In genomic region chr1:211830330-211831142, GRCh38 we compare ENCODE assay signal across 8 cellular contexts. TPM values are rescaled to one million over a fixed set of nuclear protein-coding genes. Genes with fewer than 3 reads are reported as not detected.
A peak's percentile ranks its signal among the peaks of the same experiment; 100 is the strongest.
DNase-seq lines count a peak whose midpoint lies in the region; ATAC-seq, FAIRE-seq and TF ChIP-seq lines count a peak whose summit lies in the region.

TSS of gene LPGAT1 (minus strand) at chr1:211830763. CDS start at chr1:211829296, 1,467 bp downstream.

- peak within 1 kb of the TSS; percentile 80 for H3K4me2 ChIP-seq in A549

- no peak for TF ChIP-seq EP300 in A549 (IDR thresholded peaks at IDR 0.05)

- peak; percentile 76 to 77 for DNase-seq in A549 (ENCODE audit: low read depth in 1 of 2, low spot score in 1 of 2)
- peak; percentile 87 for DNase-seq in NCI-H2227 (lab: John Stamatoyannopoulos, UW; ENCODE audit: unreplicated experiment)
- peak; percentile 50 to 58 for DNase-seq in activated CD4-positive, alpha-beta T cell treated with anti-CD3 and anti-CD28 coated beads for 24 hours (ENCODE audit: low read depth in 2 of 2)
- DNase-seq in chondrocyte (ENCODE audit: low spot score), result peak; percentile 89
- DNase-seq in kidney tubule cell (ENCODE audit: low spot score), result peak; percentile 77
- peak; percentile 57 to 71 for DNase-seq in stimulated activated CD4-positive, alpha-beta T cell treated with anti-CD3 and anti-CD28 coated beads, Interleukin-1b, Interleukin-23, amount 100 ng/mL, for 4 hours (ENCODE audit: low read depth in 2 of 2)

- no peaks in the 10 kb centered on the region for H3K9me3 Mint-ChIP-seq in chondrocyte (ENCODE audit: low read depth)

- POLR2A ChIA-PET in A549 (lab: Yijun Ruan, JAX), result interaction anchor here (1.6 kb wide), 2 partner anchors 90 to 114 kb away, joined by 8 to 10 read pairs; no protein-coding TSS in a partner anchor

- no peaks in the 10 kb centered on the region for H3K27me3 Mint-ChIP-seq in chondrocyte (ENCODE audit: low read depth)

- H3K27ac ChIP-seq in A549, result peak within 1 kb of the TSS; percentile 97 to 99

- no peaks in the 10 kb centered on the region for H3K9me3 ChIP-seq in A549

- no peaks in the 10 kb centered on the region for H3K36me3 Mint-ChIP-seq in chondrocyte (ENCODE audit: low read depth)

- FAIRE-seq in A549 (lab: Jason Lieb, UNC), result no peak

- TF ChIP-seq CTCF in A549 (IDR thresholded peaks at IDR 0.05) (peak; percentile 83), chondrocyte (IDR thresholded peaks at IDR 0.05) (peak; percentile 84)

- peak within 1 kb of the TSS; percentile 93 for H3K27ac Mint-ChIP-seq in chondrocyte (ENCODE audit: unreplicated experiment)

- H3K4me3 ChIP-seq in A549, result peak within 1 kb of the TSS; percentile 69

- H3K4me3 Mint-ChIP-seq in chondrocyte (ENCODE audit: unreplicated experiment), result peak within 1 kb of the TSS; percentile 92

- 0% methylated on average over 39 of the region's 88 CpGs for WGBS in A549 (ENCODE audit: missing lambda C conversion rate)

- H3K4me1 ChIP-seq in A549, result peaks cover 42% of the 10 kb centered on the region

- peak; percentile 46 to 88; a peak in 4 of 5 replicates for TF ChIP-seq RAD21 in A549 (conservative IDR thresholded peaks at IDR 0.05 in 1 of 2, IDR thresholded peaks at IDR 0.05 in 1 of 2)

- ATAC-seq in A549 (peak; percentile 89 to 95), GM18505 (IDR thresholded peaks at IDR 0.05; ENCODE audit: unreplicated experiment) (peak; percentile 68), HG03025 (IDR thresholded peaks at IDR 0.05; ENCODE audit: low FRiP score, unreplicated experiment) (peak; percentile 58)

- H3K4me1 Mint-ChIP-seq in chondrocyte (ENCODE audit: low read depth), result peaks cover 41% of the 10 kb centered on the region

- TF ChIP-seq POLR2A in A549 (IDR thresholded peaks at IDR 0.05; ENCODE audit: low read length) (no peak; the same call in 1 of the 2 replicates), GM18505 (IDR thresholded peaks at IDR 0.05; ENCODE audit: borderline replicate concordance, extremely low read depth, insufficient read depth, insufficient read length) (peak; percentile 73)

- CTCF ChIA-PET in A549 (lab: Yijun Ruan, JAX), result interaction anchor here (0.7 to 2.5 kb wide), 9 partner anchors 25 to 154 kb away, joined by 3 to 15 read pairs (median 4); no protein-coding TSS in a partner anchor

TF ChIP-seq in A549, 52 proteins besides CTCF, POLR2A, EP300 and RAD21 (continues in another document):
- no peak for TF ChIP-seq CBX8 (IDR thresholded peaks at IDR 0.05)
- no peak for TF ChIP-seq RNF2 (IDR thresholded peaks at IDR 0.05; ENCODE audit: borderline replicate concordance, low read depth)
- no peak for TF ChIP-seq KDM5A (IDR thresholded peaks at IDR 0.05)
- TF ChIP-seq HMGXB4 (CRISPR knock-in tag; IDR thresholded peaks at IDR 0.05; ENCODE audit: borderline replicate concordance), result no peak; the same call in 1 of the 2 replicates
- TF ChIP-seq HES2 (IDR thresholded peaks at IDR 0.05), result no peak
- TF ChIP-seq FOSB (CRISPR knock-in tag; IDR thresholded peaks at IDR 0.05), result no peak
- TF ChIP-seq RFX5 (IDR thresholded peaks at IDR 0.05), result no peak
- TF ChIP-seq REST (IDR thresholded peaks at IDR 0.05), result no peak
- peak; percentile 91 for TF ChIP-seq SMC3 (IDR thresholded peaks at IDR 0.05)
- no peak for TF ChIP-seq HOXA7 (CRISPR knock-in tag; IDR thresholded peaks at IDR 0.05)
- no peak for TF ChIP-seq BHLHE40 (IDR thresholded peaks at IDR 0.05; ENCODE audit: low read depth, low read length)
- TF ChIP-seq JUNB (IDR thresholded peaks at IDR 0.05), result no peak
- TF ChIP-seq E2F6 (IDR thresholded peaks at IDR 0.05; ENCODE audit: borderline replicate concordance, low read depth), result 0 out of 2 replicates have a peak, but pooled peaks have one; percentile 34
- TF ChIP-seq PHF8 (IDR thresholded peaks at IDR 0.05; ENCODE audit: borderline replicate concordance, low read depth), result peak; percentile 77
- TF ChIP-seq BCL3 (IDR thresholded peaks at IDR 0.05), result 0 out of 3 replicates have a peak, but pooled peaks have one; percentile 45
- no peak for TF ChIP-seq USF2 (IDR thresholded peaks at IDR 0.05)
- TF ChIP-seq POLR2AphosphoS2 (conservative IDR thresholded peaks at IDR 0.05; ENCODE audit: low read length), result no peak
- no peak for TF ChIP-seq KDM1A (IDR thresholded peaks at IDR 0.05; ENCODE audit: low read depth)
- TF ChIP-seq CHD2 (IDR thresholded peaks at IDR 0.05; ENCODE audit: low read length, partially characterized antibody), result no peak
- TF ChIP-seq JUN (IDR thresholded peaks at IDR 0.05), result peak; percentile 73 to 84; a peak in 3 of 5 replicates
- no peak for TF ChIP-seq MYC (IDR thresholded peaks at IDR 0.05; ENCODE audit: borderline replicate concordance, low read length)
- TF ChIP-seq RARB (CRISPR knock-in tag; IDR thresholded peaks at IDR 0.05), result no peak

RNA-seq across cellular contexts. Expression of gene LPGAT1, which starts in this region (rescaled TPM):
- polyA plus RNA-seq in A549 (2011; rRNA removed), result 48.0 and 48.5 TPM in 2 replicates
- polyA plus RNA-seq in A549 (2012; cell fraction: cytosol; rRNA removed), result 6.1 and 11.4 TPM in 2 replicates
- 3.9 and 6.9 TPM in 2 replicates for polyA plus RNA-seq in A549 (2012; cell fraction: nucleus; rRNA removed)
- polyA plus RNA-seq in A549 (2017; fragmentation: RNase III; extraction: RNeasy Plus Mini Kit Qiagen cat#74134 plus additional on column Dnase treatment), result 27.7 to 32.3 TPM (median 30.1 TPM) in 3 replicates
- 38.2 and 39.6 TPM in 2 replicates for polyA minus RNA-seq in A549 (2011; rRNA and poly(A)+ RNA removed)
- 50.7 to 60.1 TPM (median 59.1 TPM) in 3 replicates for total RNA-seq in chondrocyte

Comparison
In these comparisons a context has a peak if more than half of its experiments do, and no peak if none do; other contexts are left out.
1. Peak in every context shown above with its lines: DNase-seq, ATAC-seq, H3K4me3 ChIP-seq and H3K27ac ChIP-seq.